Comparison of ENCODE assay signal across 2 cellular contexts in genomic region chr1:24567792-24568388, GRCh38.
TF ChIP-seq lines count a peak whose summit lies in the region.

No MANE protein-coding gene starts in this region.

TF ChIP-seq in IMR-90, 13 proteins besides CTCF, POLR2A, EP300 and RAD21:
- TF ChIP-seq, protein P1, sequence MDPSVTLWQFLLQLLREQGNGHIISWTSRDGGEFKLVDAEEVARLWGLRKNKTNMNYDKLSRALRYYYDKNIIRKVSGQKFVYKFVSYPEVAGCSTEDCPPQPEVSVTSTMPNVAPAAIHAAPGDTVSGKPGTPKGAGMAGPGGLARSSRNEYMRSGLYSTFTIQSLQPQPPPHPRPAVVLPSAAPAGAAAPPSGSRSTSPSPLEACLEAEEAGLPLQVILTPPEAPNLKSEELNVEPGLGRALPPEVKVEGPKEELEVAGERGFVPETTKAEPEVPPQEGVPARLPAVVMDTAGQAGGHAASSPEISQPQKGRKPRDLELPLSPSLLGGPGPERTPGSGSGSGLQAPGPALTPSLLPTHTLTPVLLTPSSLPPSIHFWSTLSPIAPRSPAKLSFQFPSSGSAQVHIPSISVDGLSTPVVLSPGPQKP (IDR thresholded peaks at IDR 0.05; ENCODE audit: borderline replicate concordance, low read depth, low read length) = no peak
- TF ChIP-seq CEBPB (IDR thresholded peaks at IDR 0.05; ENCODE audit: low read depth, low read length) = no peak
- TF ChIP-seq MAZ (IDR thresholded peaks at IDR 0.05; ENCODE audit: borderline replicate concordance, low read depth, low read length) = no peak

TF ChIP-seq in H1, 55 proteins besides CTCF, POLR2A, EP300 and RAD21:
- TF ChIP-seq TEAD4 (IDR thresholded peaks at IDR 0.05; ENCODE audit: low read depth, low read length) (no peak), POU5F1 (IDR thresholded peaks at IDR 0.05; ENCODE audit: low read depth, low read length) (no peak), ZNF274 (IDR thresholded peaks at IDR 0.05; ENCODE audit: borderline replicate concordance, extremely low read depth, low read length) (no peak), CTBP2 (IDR thresholded peaks at IDR 0.05; ENCODE audit: borderline replicate concordance, insufficient read depth, insufficient read length, low read length) (no peak), HDAC2 (IDR thresholded peaks at IDR 0.05; ENCODE audit: borderline replicate concordance in 1 of 2, low read depth in 2 of 2, low read length in 2 of 2) (no peak), NRF1 (IDR thresholded peaks at IDR 0.05; ENCODE audit: low read depth, low read length) (no peak), SP4 (IDR thresholded peaks at IDR 0.05; ENCODE audit: low read length) (no peak), EZH2 (IDR thresholded peaks at IDR 0.05; ENCODE audit: low read depth, low read length, severe bottlenecking) (no peak), CEBPB (IDR thresholded peaks at IDR 0.05; ENCODE audit: low read depth, low read length) (no peak), JUND (IDR thresholded peaks at IDR 0.05; ENCODE audit: low read length) (no peak), RNF2 (IDR thresholded peaks at IDR 0.05; ENCODE audit: borderline replicate concordance, low read depth, low read length, missing control alignments, poor library complexity, severe bottlenecking) (no peak), POLR2AphosphoS5 (IDR thresholded peaks at IDR 0.05; ENCODE audit: low read depth, low read length) (no peak), FOSL1 (IDR thresholded peaks at IDR 0.05; ENCODE audit: insufficient read depth, low read depth, low read length) (no peak), SUZ12 (IDR thresholded peaks at IDR 0.05; ENCODE audit: low read length) (no peak), SP1 (IDR thresholded peaks at IDR 0.05; ENCODE audit: low read depth, low read length) (no peak)
